29 cellular contexts compared by ENCODE assay signal in the genomic region with DNA sequence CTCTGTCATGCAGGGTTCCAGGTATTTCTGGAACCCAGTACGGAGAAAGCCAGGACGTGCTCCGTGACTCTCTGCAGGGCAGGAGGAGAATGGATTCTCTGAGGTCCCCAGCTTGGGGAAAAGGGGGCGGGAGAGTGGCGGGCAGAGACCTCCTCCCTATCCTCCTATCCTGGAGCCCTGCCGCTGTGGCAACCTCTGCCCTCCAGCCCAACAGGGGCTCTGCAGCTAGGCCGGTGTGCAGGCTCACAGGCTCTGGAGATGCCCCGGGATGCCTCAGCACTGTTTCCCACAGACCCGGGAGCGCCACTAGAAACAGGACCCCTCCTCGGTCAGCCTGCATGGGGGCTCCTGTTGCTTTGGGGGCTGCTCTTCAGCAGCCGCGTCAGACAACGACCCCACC.
"Had no signal": no experiment of that assay in that cellular context is flagged by ENCODE, and none has a peak within 500 bp of the region (broad histone marks: within the 10 kb centered on the region; RNA-seq: fewer than 3 reads in every experiment).

No MANE protein-coding gene starts in this region.

- FAIRE-seq: urothelium cell line had no signal

- H3K4me1 ChIP-seq: testis, thyroid gland, upper lobe of left lung, upper lobe of right lung, uterus, vagina had no signal

- H3K27me3 ChIP-seq: stomach, suprapubic skin, testis, thyroid gland, tibial artery, tibial nerve, transverse colon, upper lobe of left lung, upper lobe of right lung, uterus, vagina had no signal

- H3K4me3 Mint-ChIP-seq: stimulated activated effector memory CD8-positive, alpha-beta T cell treated with anti-CD3 and anti-CD28 coated beads, Interleukin-12 subunit alpha, Interleukin-12 subunit beta, amount 100 ng/mL, for 72 hours; stimulated activated memory B cell treated with anti-CD40 and anti-IgM and Interleukin-4, amounts not matched to agents 10 μg/mL and 1 μg/mL and 100 μg/mL, for 72 hours; stimulated activated naive B cell treated with anti-CD40 and anti-IgM and Interleukin-4, amounts not matched to agents 10 μg/mL and 1 μg/mL and 100 μg/mL, for 72 hours; stimulated activated naive CD8-positive, alpha-beta T cell treated with anti-CD3 and anti-CD28 coated beads, Interleukin-15, amount 100 ng/mL, for 72 hours; stimulated activated naive CD8-positive, alpha-beta T cell treated with anti-CD3 and anti-CD28 coated beads, Interleukin-15, Interleukin-2, amounts not matched to agents 100 ng/mL and 50 ng/mL, for 24 hours; type B pancreatic cell had no signal

- H3K9me3 Mint-ChIP-seq: stimulated activated effector memory CD8-positive, alpha-beta T cell treated with anti-CD3 and anti-CD28 coated beads, Interleukin-12 subunit alpha, Interleukin-12 subunit beta, amount 100 ng/mL, for 72 hours; stimulated activated memory B cell treated with anti-CD40 and anti-IgM and Interleukin-4, amounts not matched to agents 10 μg/mL and 1 μg/mL and 100 μg/mL, for 72 hours; stimulated activated naive B cell treated with anti-CD40 and anti-IgM and Interleukin-4, amounts not matched to agents 10 μg/mL and 1 μg/mL and 100 μg/mL, for 72 hours; stimulated activated naive CD8-positive, alpha-beta T cell treated with anti-CD3 and anti-CD28 coated beads, Interleukin-15, amount 100 ng/mL, for 72 hours; stimulated activated naive CD8-positive, alpha-beta T cell treated with anti-CD3 and anti-CD28 coated beads, Interleukin-15, Interleukin-2, amounts not matched to agents 100 ng/mL and 50 ng/mL, for 24 hours; type B pancreatic cell had no signal

- H3K27ac ChIP-seq: stomach, suprapubic skin, testis, thoracic aorta, thyroid gland, tibial artery, tibial nerve, transverse colon, upper lobe of left lung, upper lobe of right lung, uterus, vagina had no signal

- H3K4me3 ChIP-seq: stomach, suprapubic skin, testis, thoracic aorta, thyroid gland, tibial artery, tibial nerve, transverse colon, upper lobe of left lung, upper lobe of right lung, uterus, vagina had no signal

- H3K27ac Mint-ChIP-seq: stimulated activated effector memory CD8-positive, alpha-beta T cell treated with anti-CD3 and anti-CD28 coated beads, Interleukin-12 subunit alpha, Interleukin-12 subunit beta, amount 100 ng/mL, for 72 hours; stimulated activated naive B cell treated with anti-CD40 and anti-IgM and Interleukin-4, amounts not matched to agents 10 μg/mL and 1 μg/mL and 100 μg/mL, for 72 hours; stimulated activated naive CD8-positive, alpha-beta T cell treated with anti-CD3 and anti-CD28 coated beads, Interleukin-15, amount 100 ng/mL, for 72 hours; stimulated activated naive CD8-positive, alpha-beta T cell treated with anti-CD3 and anti-CD28 coated beads, Interleukin-15, Interleukin-2, amounts not matched to agents 100 ng/mL and 50 ng/mL, for 24 hours; type B pancreatic cell had no signal

- H3K9me3 ChIP-seq: stomach, suprapubic skin, testis, thoracic aorta, thyroid gland, tibial artery, tibial nerve, transverse colon, upper lobe of left lung, upper lobe of right lung, uterus, vagina had no signal

- H3K27me3 Mint-ChIP-seq: stimulated activated memory B cell treated with anti-CD40 and anti-IgM and Interleukin-4, amounts not matched to agents 10 μg/mL and 1 μg/mL and 100 μg/mL, for 72 hours; stimulated activated naive B cell treated with anti-CD40 and anti-IgM and Interleukin-4, amounts not matched to agents 10 μg/mL and 1 μg/mL and 100 μg/mL, for 72 hours; stimulated activated naive CD8-positive, alpha-beta T cell treated with anti-CD3 and anti-CD28 coated beads, Interleukin-15, amount 100 ng/mL, for 72 hours; stimulated activated naive CD8-positive, alpha-beta T cell treated with anti-CD3 and anti-CD28 coated beads, Interleukin-15, Interleukin-2, amounts not matched to agents 100 ng/mL and 50 ng/mL, for 24 hours; type B pancreatic cell had no signal

- ATAC-seq: stimulated activated effector memory CD8-positive, alpha-beta T cell treated with anti-CD3 and anti-CD28 coated beads, Interleukin-12 subunit alpha, Interleukin-12 subunit beta, amount 100 ng/mL, for 72 hours; stimulated activated memory B cell treated with anti-CD40 and anti-IgM and Interleukin-4, amounts not matched to agents 10 μg/mL and 1 μg/mL and 100 μg/mL, for 72 hours; stimulated activated naive B cell treated with anti-CD40 and anti-IgM and Interleukin-4, amounts not matched to agents 10 μg/mL and 1 μg/mL and 100 μg/mL, for 72 hours; stimulated activated naive CD8-positive, alpha-beta T cell treated with anti-CD3 and anti-CD28 coated beads, Interleukin-15, Interleukin-2, amounts not matched to agents 100 U/mL and 50 U/mL, for 24 hours; upper lobe of right lung had no signal

- DNase-seq: stimulated activated CD4-positive, alpha-beta T cell treated with anti-CD3 and anti-CD28 coated beads, Interleukin-2, amount 100 ng/mL, for 48 hours; stimulated activated CD4-positive, alpha-beta T cell treated with anti-CD3 and anti-CD28 coated beads, Interleukin-4, amount 100 ng/mL, for 1 hour; stimulated activated CD4-positive, alpha-beta T cell treated with anti-CD3 and anti-CD28 coated beads, Interleukin-4, amount 100 ng/mL, for 24 hours; stimulated activated CD4-positive, alpha-beta T cell treated with anti-CD3 and anti-CD28 coated beads, Interleukin-4, amount 100 ng/mL, for 4 hours; stimulated activated CD8-positive, alpha-beta memory T cell treated with anti-CD3 and anti-CD28 coated beads, Interleukin-4, amount 100 ng/mL, for 48 hours; stimulated activated naive B cell treated with anti-CD40 and anti-IgM and Interleukin-4, amounts not matched to agents 10 μg/mL and 1 μg/mL and 100 μg/mL, for 72 hours; stimulated activated naive CD4-positive, alpha-beta T cell; stimulated activated naive CD4-positive, alpha-beta T cell treated with Interleukin-2 at 50 U/mL for 16 hours; stimulated activated naive CD8-positive, alpha-beta T cell treated with anti-CD3 and anti-CD28 coated beads, Interleukin-15, amount 100 ng/mL, for 72 hours; stimulated activated naive CD8-positive, alpha-beta T cell treated with anti-CD3 and anti-CD28 coated beads, Interleukin-15, Interleukin-2, amounts not matched to agents 100 U/mL and 50 U/mL, for 24 hours; stomach; substantia nigra; testis; thyroid gland; tibial artery; transverse colon; trophoblast cell; upper lobe of left lung; upper lobe of right lung; uterus had no signal

- H3K36me3 ChIP-seq: suprapubic skin, thoracic aorta, transverse colon, upper lobe of right lung, uterus, vagina had no signal
